Comparison of ENCODE assay signal across 18 cellular contexts in genomic region chr2:225842939-225843338, GRCh38.
DNase-seq lines count a peak whose midpoint lies in the region; TF ChIP-seq lines count a peak whose summit lies in the region.
"Had no signal": no experiment of that assay in that cellular context is flagged by ENCODE, and none has a peak within 500 bp of the region (broad histone marks: within the 10 kb centered on the region; RNA-seq: fewer than 3 reads in every experiment).

No MANE protein-coding gene starts in this region.

- H3K27me3 Mint-ChIP-seq in HFFc6 (ENCODE audit: insufficient read depth) = peaks cover 3% of the 10 kb centered on the region; the same call in 1 of the 2 replicates
- H3K27me3 Mint-ChIP-seq: CD4-positive, alpha-beta memory T cell; effector memory CD8-positive, alpha-beta T cell had no signal

- peaks cover 10% of the 10 kb centered on the region for H3K4me1 Mint-ChIP-seq in HFFc6 (ENCODE audit: low read depth)
- H3K4me1 Mint-ChIP-seq: activated CD4-positive, alpha-beta T cell treated with anti-CD3 and anti-CD28 coated beads, Interleukin-2, amount 10 ng/mL, durations not matched to agents 24 days and 14 days; CD4-positive, alpha-beta memory T cell had no signal

- no peaks in the 10 kb centered on the region for H3K9me3 Mint-ChIP-seq in HFFc6
- H3K9me3 Mint-ChIP-seq: activated CD4-positive, alpha-beta T cell treated with anti-CD3 and anti-CD28 coated beads, Interleukin-2, amount 10 ng/mL, durations not matched to agents 24 days and 14 days had no signal

- TF ChIP-seq CTCF in HFFc6 (IDR thresholded peaks at IDR 0.05) (no peak), cardiac fibroblast (IDR thresholded peaks at IDR 0.05; ENCODE audit: low read depth, low read length) (no peak)

- peak; percentile 41 for DNase-seq in AG08395 (ENCODE audit: low spot score)
- DNase-seq in HFFc6 = peak; percentile 13
- DNase-seq in cardiac fibroblast (ENCODE audit: low read depth in 2 of 2) = peak; percentile 10 to 60
- peak; percentile 61 for DNase-seq in iris pigment epithelial cell (ENCODE audit: low read depth)
- DNase-seq in NCI-H1105 treated with DMSO at 0.1 percent for 48 hours (lab: John Stamatoyannopoulos, UW) = no peak
- no peak for DNase-seq in iPS-NIHi7 (ENCODE audit: extremely low spot score)
- no peak for DNase-seq in mesenteric fat pad (ENCODE audit: low spot score)
- DNase-seq in NK-92 (lab: John Stamatoyannopoulos, UW; ENCODE audit: unreplicated experiment) = no peak
- DNase-seq: activated CD4-positive, alpha-beta T cell treated with anti-CD3 and anti-CD28 coated beads, Interleukin-2, amount 10 ng/mL, durations not matched to agents 24 days and 14 days; activated naive CD4-positive, alpha-beta T cell treated with Interleukin-2 at 50 U/mL for 16 hours; aorta; CD4-positive, alpha-beta memory T cell; effector memory CD8-positive, alpha-beta T cell; left colon; NCI-H1105; NCI-H524; T-helper 1 cell had no signal

- H3K27ac Mint-ChIP-seq in HFFc6 = no peak overlapping the region
- H3K27ac Mint-ChIP-seq: activated CD4-positive, alpha-beta T cell treated with anti-CD3 and anti-CD28 coated beads, Interleukin-2, amount 10 ng/mL, durations not matched to agents 24 days and 14 days; CD4-positive, alpha-beta memory T cell; effector memory CD8-positive, alpha-beta T cell had no signal

- H3K4me3 Mint-ChIP-seq in HFFc6 = no peak overlapping the region
- H3K4me3 Mint-ChIP-seq: activated CD4-positive, alpha-beta T cell treated with anti-CD3 and anti-CD28 coated beads, Interleukin-2, amount 10 ng/mL, durations not matched to agents 24 days and 14 days; CD4-positive, alpha-beta memory T cell; effector memory CD8-positive, alpha-beta T cell had no signal

- no peaks in the 10 kb centered on the region for H3K36me3 Mint-ChIP-seq in HFFc6 (ENCODE audit: low read depth)
- H3K36me3 Mint-ChIP-seq: CD4-positive, alpha-beta memory T cell had no signal

- no peak overlapping the region for H3K4me3 ChIP-seq in cardiac fibroblast (replicated peaks in 1 of 2; ENCODE audit: low read depth in 2 of 2, low read length in 2 of 2)
- H3K4me3 ChIP-seq: A549 had no signal

Comparison
In these comparisons a context has a peak if more than half of its experiments do, and no peak if none do; other contexts are left out.
1. DNase-seq: peak in AG08395 (single experiment), HFFc6 (single experiment), cardiac fibroblast (2 of 2) and iris pigment epithelial cell (single experiment); none in NCI-H1105 treated with DMSO at 0.1 percent for 48 hours (single experiment), iPS-NIHi7 (single experiment), mesenteric fat pad (single experiment) and NK-92 (single experiment).